1 cellular context compared by ENCODE assay signal in the genomic region with DNA sequence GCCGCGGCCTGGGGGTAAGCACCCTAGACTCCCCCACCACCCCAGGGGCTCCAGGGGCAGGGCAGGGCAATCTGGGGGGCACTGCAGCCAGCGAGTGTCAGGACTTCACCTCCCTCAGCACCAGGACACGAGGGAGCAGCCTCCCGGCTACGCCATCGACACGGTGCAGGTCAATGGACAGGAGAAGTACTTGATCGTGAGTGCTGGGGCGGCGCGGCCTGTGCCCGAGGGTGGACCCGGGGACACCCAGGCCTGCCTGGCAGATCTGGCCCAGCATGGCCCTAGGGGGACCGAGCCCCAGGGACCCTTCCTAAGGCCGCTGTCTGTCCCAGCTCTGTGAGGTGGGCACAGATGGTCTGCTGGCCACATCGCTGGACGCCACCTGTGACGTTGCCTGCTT.
TF ChIP-seq lines count a peak whose summit lies in the region.

No MANE protein-coding gene starts in this region.

TF ChIP-seq in IMR-90, 13 proteins besides CTCF, POLR2A, EP300 and RAD21:
- TF ChIP-seq SMC3 (IDR thresholded peaks at IDR 0.05; ENCODE audit: low read depth, low read length), result no peak
- no peak for TF ChIP-seq BHLHE40 (IDR thresholded peaks at IDR 0.05; ENCODE audit: low read depth, low read length)
- TF ChIP-seq, protein P1, sequence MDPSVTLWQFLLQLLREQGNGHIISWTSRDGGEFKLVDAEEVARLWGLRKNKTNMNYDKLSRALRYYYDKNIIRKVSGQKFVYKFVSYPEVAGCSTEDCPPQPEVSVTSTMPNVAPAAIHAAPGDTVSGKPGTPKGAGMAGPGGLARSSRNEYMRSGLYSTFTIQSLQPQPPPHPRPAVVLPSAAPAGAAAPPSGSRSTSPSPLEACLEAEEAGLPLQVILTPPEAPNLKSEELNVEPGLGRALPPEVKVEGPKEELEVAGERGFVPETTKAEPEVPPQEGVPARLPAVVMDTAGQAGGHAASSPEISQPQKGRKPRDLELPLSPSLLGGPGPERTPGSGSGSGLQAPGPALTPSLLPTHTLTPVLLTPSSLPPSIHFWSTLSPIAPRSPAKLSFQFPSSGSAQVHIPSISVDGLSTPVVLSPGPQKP (IDR thresholded peaks at IDR 0.05; ENCODE audit: borderline replicate concordance, low read depth, low read length), result no peak
- TF ChIP-seq MAZ (IDR thresholded peaks at IDR 0.05; ENCODE audit: borderline replicate concordance, low read depth, low read length), result no peak
